ENCODE assay signal across 9 cellular contexts in the genomic region with DNA sequence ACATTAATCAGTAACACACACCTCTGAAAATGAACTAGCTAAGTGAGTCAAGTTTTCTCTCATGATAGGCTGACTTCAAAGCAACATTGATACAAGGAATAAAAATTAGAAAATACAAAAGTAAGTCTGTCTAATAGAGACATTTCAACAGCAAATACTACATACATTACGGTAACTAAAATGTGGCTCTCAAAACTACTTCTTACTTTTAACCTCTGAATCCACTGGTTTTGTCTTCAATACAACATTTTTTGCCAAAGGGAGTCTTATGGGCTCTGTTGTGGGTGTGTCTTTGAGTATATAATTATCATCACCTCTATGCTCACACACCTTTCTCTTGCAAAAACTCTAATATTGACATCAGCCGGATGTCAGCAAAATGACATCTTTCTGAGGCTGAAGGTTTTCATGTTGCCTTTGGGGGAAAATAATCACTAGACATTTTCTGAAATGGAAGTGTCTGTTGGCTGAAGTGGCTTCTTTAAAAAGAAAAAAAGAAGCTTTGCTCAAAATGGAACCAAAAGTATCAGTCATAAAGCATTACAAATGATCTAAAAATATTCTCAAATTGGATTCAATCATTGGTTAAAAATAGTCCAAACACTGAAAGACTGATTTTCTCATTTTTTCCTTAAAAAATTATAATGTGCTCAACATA. TPM values are rescaled to one million over a fixed set of nuclear protein-coding genes. Genes with fewer than 3 reads are reported as not detected.
DNase-seq lines count a peak whose midpoint lies in the region; ATAC-seq and TF ChIP-seq lines count a peak whose summit lies in the region.
"Had no signal": no experiment of that assay in that cellular context is flagged by ENCODE, and none has a peak within 500 bp of the region (broad histone marks: within the 10 kb centered on the region; RNA-seq: fewer than 3 reads in every experiment).

No MANE protein-coding gene starts in this region.

- POLR2A ChIA-PET in activated B cell treated with CpG ODN at 0.5 μM for 24 hours (lab: Charles Lee): interaction anchor here (0.9 to 4.2 kb wide), 4 partner anchors 10 to 601 kb away, joined by 3 to 24 read pairs (median 4); a partner anchor contains a TSS

- H3K36me3 ChIP-seq in smooth muscle cell (ENCODE audit: low read depth): peaks cover 3% of the 10 kb centered on the region

- H3K4me2 ChIP-seq in smooth muscle cell: no peak overlapping the region

- peaks cover 4% of the 10 kb centered on the region for H3K9me3 Mint-ChIP-seq in activated naive CD4-positive, alpha-beta T cell treated with anti-CD3 and anti-CD28 coated beads for 36 hours
- H3K9me3 Mint-ChIP-seq in activated B cell treated with CpG ODN at 0.5 μM for 24 hours (peaks cover 7% of the 10 kb centered on the region), nephron progenitor cell (peaks cover 26% of the 10 kb centered on the region)

- no peak overlapping the region for H3K9ac ChIP-seq in smooth muscle cell (ENCODE audit: low read depth)

- H3K27ac ChIP-seq in smooth muscle cell (ENCODE audit: low read depth): peak overlapping the region; percentile 89

- WGBS in smooth muscle cell (ENCODE audit: low lambda C conversion rate): 91% methylated on average over 2 of the region's 2 CpGs

- H3K4me1 Mint-ChIP-seq in activated naive CD4-positive, alpha-beta T cell treated with anti-CD3 and anti-CD28 coated beads for 36 hours (ENCODE audit: low read depth): peaks cover 86% of the 10 kb centered on the region
- peaks cover 46% of the 10 kb centered on the region for H3K4me1 Mint-ChIP-seq in activated B cell treated with CpG ODN at 0.5 μM for 24 hours
- peaks cover 30% of the 10 kb centered on the region for H3K4me1 Mint-ChIP-seq in nephron progenitor cell

- intact Hi-C loops in activated naive CD4-positive, alpha-beta T cell treated with anti-CD3 and anti-CD28 coated beads for 36 hours (cut with micrococcal nuclease): loop anchor here (1.0 to 2.0 kb wide), 10 partner anchors 10 to 404 kb away; no protein-coding TSS in a partner anchor
- intact Hi-C loops in activated B cell treated with CpG ODN at 0.5 μM for 24 hours (cut with micrococcal nuclease): loop anchor here (1.0 to 5.0 kb wide), 3 partner anchors 11 to 515 kb away; a partner anchor contains a TSS

- no peak for DNase-seq in activated naive CD4-positive, alpha-beta T cell treated with anti-CD3 and anti-CD28 coated beads for 36 hours
- DNase-seq in activated naive CD4-positive, alpha-beta T cell treated with anti-CD3 and anti-CD28 coated beads, Interleukin-2, amount 50 U/mL, for 16 hours: no peak
- DNase-seq in activated B cell treated with CpG ODN at 0.5 μM for 24 hours (no peak), smooth muscle cell (lab: John Stamatoyannopoulos, UW; ENCODE audit: unreplicated experiment) (no peak), mucosa of gallbladder (ENCODE audit: low spot score) (no peak), AG20443 (ENCODE audit: low spot score) (no peak), nephron progenitor cell (no peak)

- no peaks in the 10 kb centered on the region for H3K27me3 ChIP-seq in smooth muscle cell (ENCODE audit: low read depth)

- H3K36me3 Mint-ChIP-seq in activated naive CD4-positive, alpha-beta T cell treated with anti-CD3 and anti-CD28 coated beads for 36 hours (ENCODE audit: low read depth): peaks cover 17% of the 10 kb centered on the region
- H3K36me3 Mint-ChIP-seq in activated B cell treated with CpG ODN at 0.5 μM for 24 hours (ENCODE audit: low read depth): peaks cover 12% of the 10 kb centered on the region
- peaks cover 30% of the 10 kb centered on the region for H3K36me3 Mint-ChIP-seq in nephron progenitor cell (ENCODE audit: low read depth)

- no peak for TF ChIP-seq CTCF in activated B cell treated with CpG ODN at 0.5 μM for 24 hours (IDR thresholded peaks at IDR 0.05)
- no peak for TF ChIP-seq CTCF in smooth muscle cell (IDR thresholded peaks at IDR 0.05; ENCODE audit: borderline replicate concordance, insufficient read depth, poor library complexity, severe bottlenecking)
- TF ChIP-seq CTCF in nephron progenitor cell (IDR thresholded peaks at IDR 0.05): no peak

- peaks cover 20% of the 10 kb centered on the region for H3K79me2 ChIP-seq in smooth muscle cell (ENCODE audit: low read depth)

- no peaks in the 10 kb centered on the region for H3K27me3 Mint-ChIP-seq in activated naive CD4-positive, alpha-beta T cell treated with anti-CD3 and anti-CD28 coated beads for 36 hours (ENCODE audit: low read depth)
- H3K27me3 Mint-ChIP-seq in activated B cell treated with CpG ODN at 0.5 μM for 24 hours (no peaks in the 10 kb centered on the region), nephron progenitor cell (ENCODE audit: low read depth, poor library complexity) (peaks cover 2% of the 10 kb centered on the region)

- peaks cover 14% of the 10 kb centered on the region for H3K4me1 ChIP-seq in smooth muscle cell (ENCODE audit: low read depth)

- CTCF ChIA-PET in activated naive CD4-positive, alpha-beta T cell treated with anti-CD3 and anti-CD28 coated beads for 36 hours (lab: Charles Lee): interaction anchor here (0.5 to 2.3 kb wide), 8 partner anchors 11 to 201 kb away, joined by 3 to 9 read pairs (median 3); no protein-coding TSS in a partner anchor
- CTCF ChIA-PET in activated B cell treated with CpG ODN at 0.5 μM for 24 hours (lab: Charles Lee): interaction anchor here (0.6 to 1.7 kb wide), 2 partner anchors 201 to 763 kb away, joined by 3 to 8 read pairs; no protein-coding TSS in a partner anchor

- no peaks in the 10 kb centered on the region for H3K9me3 ChIP-seq in smooth muscle cell (replicated peaks; ENCODE audit: low read depth)

- H3K4me3 Mint-ChIP-seq in activated naive CD4-positive, alpha-beta T cell treated with anti-CD3 and anti-CD28 coated beads for 36 hours: peak overlapping the region; percentile 38
- H3K4me3 Mint-ChIP-seq in activated B cell treated with CpG ODN at 0.5 μM for 24 hours (peak overlapping the region; percentile 42), nephron progenitor cell (no peak overlapping the region)

- H4K20me1 ChIP-seq in smooth muscle cell (ENCODE audit: low read depth): peaks cover 40% of the 10 kb centered on the region

- H3K27ac Mint-ChIP-seq in activated naive CD4-positive, alpha-beta T cell treated with anti-CD3 and anti-CD28 coated beads for 36 hours: peak overlapping the region; percentile 93
- H3K27ac Mint-ChIP-seq in activated B cell treated with CpG ODN at 0.5 μM for 24 hours: peak overlapping the region; percentile 85
- H3K27ac Mint-ChIP-seq in nephron progenitor cell: no peak overlapping the region

- peaks cover 11% of the 10 kb centered on the region for H3F3A ChIP-seq in smooth muscle cell (ENCODE audit: low read depth)

- no peak overlapping the region for H2AFZ ChIP-seq in smooth muscle cell (ENCODE audit: low read depth)

- H3K4me3 ChIP-seq in smooth muscle cell: no peak overlapping the region
- H3K4me3 ChIP-seq: SK-N-MC had no signal

- ATAC-seq in HG02938 (IDR thresholded peaks at IDR 0.05; ENCODE audit: unreplicated experiment) (peak; percentile 16), activated B cell treated with CpG ODN at 0.5 μM for 24 hours (ENCODE audit: low read depth) (no peak)

RNA-seq across cellular contexts. Expression of a gene that starts 41.8 kb away (rescaled TPM):
- total RNA-seq in activated naive CD4-positive, alpha-beta T cell treated with anti-CD3 and anti-CD28 coated beads for 36 hours: 10 to 100 TPM; 21.6 to 25.3 TPM
- total RNA-seq in activated B cell treated with CpG ODN at 0.5 μM for 24 hours (41.9 and 48.2 TPM in 2 replicates), smooth muscle cell (24.2 and 36.0 TPM in 2 replicates), mucosa of gallbladder (19.5 TPM)
- 17.2 and 25.1 TPM in 2 replicates for polyA plus RNA-seq in smooth muscle cell
